Comparison of ENCODE assay signal across 1 cellular context in genomic region chr1:40691538-40692428, GRCh38.
TF ChIP-seq lines count a peak whose summit lies in the region.

Gene NFYC (plus strand): TSS chr1:40691704. CDS start chr1:40738844, 47,140 bp downstream.

TF ChIP-seq in HepG2, 621 proteins besides CTCF, POLR2A, EP300 and RAD21 (continued from another document and continues in another):
- 0 out of 2 replicates have a peak, but pooled peaks have one; percentile 43 for TF ChIP-seq ARID2 (CRISPR knock-in tag; IDR thresholded peaks at IDR 0.05; ENCODE audit: borderline replicate concordance)
- TF ChIP-seq RXRB (CRISPR knock-in tag; IDR thresholded peaks at IDR 0.05; ENCODE audit: borderline replicate concordance) = peak; percentile 55
- TF ChIP-seq, protein P1, sequence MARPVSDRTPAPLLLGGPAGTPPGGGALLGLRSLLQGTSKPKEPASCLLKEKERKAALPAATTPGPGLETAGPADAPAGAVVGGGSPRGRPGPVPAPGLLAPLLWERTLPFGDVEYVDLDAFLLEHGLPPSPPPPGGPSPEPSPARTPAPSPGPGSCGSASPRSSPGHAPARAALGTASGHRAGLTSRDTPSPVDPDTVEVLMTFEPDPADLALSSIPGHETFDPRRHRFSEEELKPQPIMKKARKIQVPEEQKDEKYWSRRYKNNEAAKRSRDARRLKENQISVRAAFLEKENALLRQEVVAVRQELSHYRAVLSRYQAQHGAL (CRISPR knock-in tag; IDR thresholded peaks at IDR 0.05; ENCODE audit: not compliant biosample characterization) = no peak
- no peak for TF ChIP-seq ZNF567 (CRISPR knock-in tag; IDR thresholded peaks at IDR 0.05; ENCODE audit: borderline replicate concordance)
- TF ChIP-seq, protein P2, sequence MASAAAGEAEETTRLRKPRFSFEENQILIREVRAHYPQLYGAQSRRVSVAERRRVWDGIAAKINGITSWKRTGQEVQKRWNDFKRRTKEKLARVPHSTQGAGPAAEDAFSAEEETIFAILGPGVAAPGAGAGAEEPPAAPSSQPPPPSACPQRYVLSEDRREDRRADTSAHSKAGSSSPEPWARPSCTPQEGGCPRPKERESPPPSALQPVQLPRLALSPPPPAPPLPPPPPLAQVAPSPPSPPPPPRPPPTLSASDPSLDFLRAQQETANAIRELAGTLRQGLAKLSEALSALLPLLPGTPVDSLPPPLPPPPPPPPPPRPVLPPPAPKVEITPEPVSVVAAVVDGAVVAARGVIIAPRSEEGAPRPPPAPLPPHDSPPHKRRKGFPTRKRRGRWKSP (CRISPR knock-in tag; IDR thresholded peaks at IDR 0.05) = peak; percentile 81
- no peak for TF ChIP-seq PRPF4 (IDR thresholded peaks at IDR 0.05; ENCODE audit: low read depth, low read length, poor library complexity, severe bottlenecking)
- TF ChIP-seq ZNF260 (CRISPR knock-in tag; IDR thresholded peaks at IDR 0.05; ENCODE audit: borderline replicate concordance, low read depth) = 0 out of 2 replicates have a peak, but pooled peaks have one; percentile 71
- no peak for TF ChIP-seq MYNN (CRISPR knock-in tag; IDR thresholded peaks at IDR 0.05; ENCODE audit: low read depth)
- TF ChIP-seq MTF1 (CRISPR knock-in tag; IDR thresholded peaks at IDR 0.05) = peak; percentile 97; the same call in 1 of the 2 replicates
- TF ChIP-seq AHR (CRISPR knock-in tag; IDR thresholded peaks at IDR 0.05) = peak; percentile 76; the same call in 1 of the 2 replicates
- peak; percentile 61; the same call in 1 of the 2 replicates for TF ChIP-seq MEF2D (CRISPR knock-in tag; IDR thresholded peaks at IDR 0.05)
- TF ChIP-seq ZNF709 (CRISPR knock-in tag; IDR thresholded peaks at IDR 0.05) = peak; percentile 96
- peak; percentile 69 for TF ChIP-seq XRCC5 (optimal IDR thresholded peaks at IDR 0.05; ENCODE audit: low read length)
- TF ChIP-seq YY1 (IDR thresholded peaks at IDR 0.05; ENCODE audit: insufficient read depth, insufficient replicate concordance, low read depth, low read length) = peak; percentile 94
- TF ChIP-seq SP140L (CRISPR knock-in tag; IDR thresholded peaks at IDR 0.05; ENCODE audit: borderline replicate concordance) = no peak
- TF ChIP-seq ONECUT2 (CRISPR knock-in tag; IDR thresholded peaks at IDR 0.05) = no peak; the same call in 1 of the 2 replicates
- TF ChIP-seq, protein P3, sequence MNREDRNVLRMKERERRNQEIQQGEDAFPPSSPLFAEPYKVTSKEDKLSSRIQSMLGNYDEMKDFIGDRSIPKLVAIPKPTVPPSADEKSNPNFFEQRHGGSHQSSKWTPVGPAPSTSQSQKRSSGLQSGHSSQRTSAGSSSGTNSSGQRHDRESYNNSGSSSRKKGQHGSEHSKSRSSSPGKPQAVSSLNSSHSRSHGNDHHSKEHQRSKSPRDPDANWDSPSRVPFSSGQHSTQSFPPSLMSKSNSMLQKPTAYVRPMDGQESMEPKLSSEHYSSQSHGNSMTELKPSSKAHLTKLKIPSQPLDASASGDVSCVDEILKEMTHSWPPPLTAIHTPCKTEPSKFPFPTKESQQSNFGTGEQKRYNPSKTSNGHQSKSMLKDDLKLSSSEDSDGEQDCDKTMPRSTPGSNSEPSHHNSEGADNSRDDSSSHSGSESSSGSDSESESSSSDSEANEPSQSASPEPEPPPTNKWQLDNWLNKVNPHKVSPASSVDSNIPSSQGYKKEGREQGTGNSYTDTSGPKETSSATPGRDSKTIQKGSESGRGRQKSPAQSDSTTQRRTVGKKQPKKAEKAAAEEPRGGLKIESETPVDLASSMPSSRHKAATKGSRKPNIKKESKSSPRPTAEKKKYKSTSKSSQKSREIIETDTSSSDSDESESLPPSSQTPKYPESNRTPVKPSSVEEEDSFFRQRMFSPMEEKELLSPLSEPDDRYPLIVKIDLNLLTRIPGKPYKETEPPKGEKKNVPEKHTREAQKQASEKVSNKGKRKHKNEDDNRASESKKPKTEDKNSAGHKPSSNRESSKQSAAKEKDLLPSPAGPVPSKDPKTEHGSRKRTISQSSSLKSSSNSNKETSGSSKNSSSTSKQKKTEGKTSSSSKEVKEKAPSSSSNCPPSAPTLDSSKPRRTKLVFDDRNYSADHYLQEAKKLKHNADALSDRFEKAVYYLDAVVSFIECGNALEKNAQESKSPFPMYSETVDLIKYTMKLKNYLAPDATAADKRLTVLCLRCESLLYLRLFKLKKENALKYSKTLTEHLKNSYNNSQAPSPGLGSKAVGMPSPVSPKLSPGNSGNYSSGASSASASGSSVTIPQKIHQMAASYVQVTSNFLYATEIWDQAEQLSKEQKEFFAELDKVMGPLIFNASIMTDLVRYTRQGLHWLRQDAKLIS (CRISPR knock-in tag; IDR thresholded peaks at IDR 0.05) = no peak
- TF ChIP-seq HDAC6 (IDR thresholded peaks at IDR 0.05; ENCODE audit: low read depth, low read length) = no peak
- TF ChIP-seq, protein P4, sequence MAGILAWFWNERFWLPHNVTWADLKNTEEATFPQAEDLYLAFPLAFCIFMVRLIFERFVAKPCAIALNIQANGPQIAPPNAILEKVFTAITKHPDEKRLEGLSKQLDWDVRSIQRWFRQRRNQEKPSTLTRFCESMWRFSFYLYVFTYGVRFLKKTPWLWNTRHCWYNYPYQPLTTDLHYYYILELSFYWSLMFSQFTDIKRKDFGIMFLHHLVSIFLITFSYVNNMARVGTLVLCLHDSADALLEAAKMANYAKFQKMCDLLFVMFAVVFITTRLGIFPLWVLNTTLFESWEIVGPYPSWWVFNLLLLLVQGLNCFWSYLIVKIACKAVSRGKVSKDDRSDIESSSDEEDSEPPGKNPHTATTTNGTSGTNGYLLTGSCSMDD (CRISPR knock-in tag; IDR thresholded peaks at IDR 0.05) = no peak
- peak; percentile 15; the same call in 1 of the 2 replicates for TF ChIP-seq JUND (CRISPR knock-in tag; IDR thresholded peaks at IDR 0.05)
- peak; percentile 92; the same call in 1 of the 2 replicates for TF ChIP-seq ZNF558 (CRISPR knock-in tag; IDR thresholded peaks at IDR 0.05; ENCODE audit: borderline replicate concordance)
- peak; percentile 97 for TF ChIP-seq ZNF407 (CRISPR knock-in tag; IDR thresholded peaks at IDR 0.05; ENCODE audit: not compliant biosample characterization)
- peak; percentile 89; the same call in 1 of the 2 replicates for TF ChIP-seq ATF7-NPFF (CRISPR knock-in tag; IDR thresholded peaks at IDR 0.05; ENCODE audit: low read depth)
- TF ChIP-seq GABPB1 (CRISPR knock-in tag; IDR thresholded peaks at IDR 0.05) = peak; percentile 87
- TF ChIP-seq ZBTB40 (IDR thresholded peaks at IDR 0.05) = no peak
- peak; percentile 77 for TF ChIP-seq ZBTB40 (CRISPR knock-in tag; IDR thresholded peaks at IDR 0.05)
- TF ChIP-seq ZNF264 (CRISPR knock-in tag; IDR thresholded peaks at IDR 0.05) = no peak
- TF ChIP-seq SALL2 (CRISPR knock-in tag; IDR thresholded peaks at IDR 0.05) = peak; percentile 85; the same call in 1 of the 2 replicates
